In the genomic region with DNA sequence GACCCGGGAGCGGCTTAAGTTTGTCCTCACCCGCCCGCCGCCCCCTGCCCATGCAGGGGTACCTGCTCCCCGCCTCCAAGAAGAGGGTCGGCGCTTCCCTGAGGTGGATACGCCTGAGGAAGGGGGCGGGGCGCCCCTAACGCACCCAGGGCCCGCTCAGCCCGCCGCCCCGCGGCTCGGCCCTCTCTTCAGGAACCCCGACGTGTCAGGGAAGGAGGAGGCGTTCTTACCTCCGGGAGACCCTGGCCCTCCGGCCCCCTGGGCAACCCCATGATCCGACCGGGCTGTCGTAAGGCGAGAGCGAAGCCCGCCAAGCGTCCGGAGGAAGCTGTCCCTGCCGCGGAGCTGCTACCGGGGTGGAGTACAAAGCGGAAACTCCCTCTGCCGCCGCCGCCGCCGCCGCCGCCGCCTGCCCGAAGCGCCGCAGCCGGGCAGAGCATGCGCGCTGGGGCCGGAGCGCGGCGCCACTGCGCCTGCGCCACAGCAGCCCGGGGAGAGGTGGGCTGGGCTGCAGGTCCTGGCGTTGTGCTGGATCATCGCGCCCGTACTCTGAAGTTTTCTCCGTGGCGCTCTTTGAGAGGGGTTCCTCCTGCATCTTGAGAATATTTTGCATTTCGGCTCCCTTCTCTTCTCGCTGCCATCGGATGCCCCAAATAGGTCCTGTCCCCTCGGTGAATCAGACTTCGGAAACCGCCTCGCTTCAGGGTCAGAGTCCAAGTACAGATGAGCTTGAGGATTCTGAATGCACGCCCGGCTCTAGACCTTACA, we compare ENCODE assay signal across 8 cellular contexts. TPM values are rescaled to one million over a fixed set of nuclear protein-coding genes. Genes with fewer than 3 reads are reported as not detected.
DNase-seq lines count a peak whose midpoint lies in the region; ATAC-seq and TF ChIP-seq lines count a peak whose summit lies in the region.

A gene with protein sequence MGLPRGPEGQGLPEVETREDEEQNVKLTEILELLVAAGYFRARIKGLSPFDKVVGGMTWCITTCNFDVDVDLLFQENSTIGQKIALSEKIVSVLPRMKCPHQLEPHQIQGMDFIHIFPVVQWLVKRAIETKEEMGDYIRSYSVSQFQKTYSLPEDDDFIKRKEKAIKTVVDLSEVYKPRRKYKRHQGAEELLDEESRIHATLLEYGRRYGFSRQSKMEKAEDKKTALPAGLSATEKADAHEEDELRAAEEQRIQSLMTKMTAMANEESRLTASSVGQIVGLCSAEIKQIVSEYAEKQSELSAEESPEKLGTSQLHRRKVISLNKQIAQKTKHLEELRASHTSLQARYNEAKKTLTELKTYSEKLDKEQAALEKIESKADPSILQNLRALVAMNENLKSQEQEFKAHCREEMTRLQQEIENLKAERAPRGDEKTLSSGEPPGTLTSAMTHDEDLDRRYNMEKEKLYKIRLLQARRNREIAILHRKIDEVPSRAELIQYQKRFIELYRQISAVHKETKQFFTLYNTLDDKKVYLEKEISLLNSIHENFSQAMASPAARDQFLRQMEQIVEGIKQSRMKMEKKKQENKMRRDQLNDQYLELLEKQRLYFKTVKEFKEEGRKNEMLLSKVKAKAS (minus strand): TSS at position 347 of the 768 bp plus-strand sequence. CDS start 75 bp downstream, at position 272.

- peaks cover 0 to 6% of the 10 kb centered on the region in 2 donors for H3K36me3 ChIP-seq in muscle layer of duodenum (ENCODE audit: control insufficient read depth in 1 of 2, insufficient read depth in 2 of 2, low read length in 2 of 2)

- ATAC-seq in GM21576 (IDR thresholded peaks at IDR 0.05; ENCODE audit: unreplicated experiment) (peak; percentile 81), esophagus mucosa (peak; percentile 95)
- peak; percentile 86 to 88 for ATAC-seq in activated T-cell treated with anti-CD3 and anti-CD28 coated beads, Interleukin-2, amount 50 U/mL, for 4 hours

- no peaks in the 10 kb centered on the region for H3K27me3 ChIP-seq in muscle layer of duodenum (ENCODE audit: low read depth, low read length)

- H3K4me3 ChIP-seq in muscle layer of duodenum (ENCODE audit: low read depth in 1 of 2, low read length in 2 of 2): peak within 1 kb of the TSS; percentile 90 to 99

- peaks cover 0 to 23% of the 10 kb centered on the region in 2 donors for H3K4me1 ChIP-seq in muscle layer of duodenum (ENCODE audit: control insufficient read depth in 1 of 2, insufficient read depth in 2 of 2, low read length in 2 of 2)

- DNase-seq in DMS153 treated with DMSO at 0.1 percent for 48 hours (lab: John Stamatoyannopoulos, UW; ENCODE audit: unreplicated experiment): peak; percentile 65
- DNase-seq in activated T-cell treated with anti-CD3 and anti-CD28 coated beads, Interleukin-2, amount 50 U/mL, for 4 hours: peak; percentile 82
- peak; percentile 73 for DNase-seq in stimulated activated CD8-positive, alpha-beta memory T cell treated with anti-CD3 and anti-CD28 coated beads, Interleukin-7, amount 100 ng/mL, for 24 hours (ENCODE audit: low read depth)

- peak within 1 kb of the TSS; percentile 89 to 95 (median 95) for H3K27ac Mint-ChIP-seq in IgD-negative memory B cell

- peaks cover 25 to 29% (median 26%) of the 10 kb centered on the region in 3 donors for H3K4me1 Mint-ChIP-seq in IgD-negative memory B cell
- H3K4me1 Mint-ChIP-seq in activated T-cell treated with anti-CD3 and anti-CD28 coated beads, Interleukin-2, amount 50 U/mL, for 4 hours (ENCODE audit: low read depth): peaks cover 42% of the 10 kb centered on the region

- peaks cover 3% of the 10 kb centered on the region for H3K27me3 Mint-ChIP-seq in IgD-negative memory B cell
- no peaks in the 10 kb centered on the region for H3K27me3 Mint-ChIP-seq in activated T-cell treated with anti-CD3 and anti-CD28 coated beads, Interleukin-2, amount 50 U/mL, for 4 hours (ENCODE audit: low read depth)

- no peaks in the 10 kb centered on the region for H3K9me3 ChIP-seq in muscle layer of duodenum (ENCODE audit: control insufficient read depth in 1 of 2, low read length in 2 of 2)

- H3K9me3 Mint-ChIP-seq in IgD-negative memory B cell: no peaks in the 10 kb centered on the region
- no peaks in the 10 kb centered on the region for H3K9me3 Mint-ChIP-seq in activated T-cell treated with anti-CD3 and anti-CD28 coated beads, Interleukin-2, amount 50 U/mL, for 4 hours

- H3K4me3 Mint-ChIP-seq in IgD-negative memory B cell: peak within 1 kb of the TSS; percentile 90 to 97 (median 94)
- H3K4me3 Mint-ChIP-seq in activated T-cell treated with anti-CD3 and anti-CD28 coated beads, Interleukin-2, amount 50 U/mL, for 4 hours: peak within 1 kb of the TSS; percentile 94

- H3K27ac ChIP-seq in muscle layer of duodenum (ENCODE audit: low read length): no peak within 1 kb of the TSS

- H3K36me3 Mint-ChIP-seq in IgD-negative memory B cell: peaks cover 3% of the 10 kb centered on the region
- no peaks in the 10 kb centered on the region for H3K36me3 Mint-ChIP-seq in activated T-cell treated with anti-CD3 and anti-CD28 coated beads, Interleukin-2, amount 50 U/mL, for 4 hours (ENCODE audit: insufficient read depth)

TF ChIP-seq in PFSK-1, 5 proteins besides CTCF, POLR2A, EP300 and RAD21:
- TF ChIP-seq, protein P1, sequence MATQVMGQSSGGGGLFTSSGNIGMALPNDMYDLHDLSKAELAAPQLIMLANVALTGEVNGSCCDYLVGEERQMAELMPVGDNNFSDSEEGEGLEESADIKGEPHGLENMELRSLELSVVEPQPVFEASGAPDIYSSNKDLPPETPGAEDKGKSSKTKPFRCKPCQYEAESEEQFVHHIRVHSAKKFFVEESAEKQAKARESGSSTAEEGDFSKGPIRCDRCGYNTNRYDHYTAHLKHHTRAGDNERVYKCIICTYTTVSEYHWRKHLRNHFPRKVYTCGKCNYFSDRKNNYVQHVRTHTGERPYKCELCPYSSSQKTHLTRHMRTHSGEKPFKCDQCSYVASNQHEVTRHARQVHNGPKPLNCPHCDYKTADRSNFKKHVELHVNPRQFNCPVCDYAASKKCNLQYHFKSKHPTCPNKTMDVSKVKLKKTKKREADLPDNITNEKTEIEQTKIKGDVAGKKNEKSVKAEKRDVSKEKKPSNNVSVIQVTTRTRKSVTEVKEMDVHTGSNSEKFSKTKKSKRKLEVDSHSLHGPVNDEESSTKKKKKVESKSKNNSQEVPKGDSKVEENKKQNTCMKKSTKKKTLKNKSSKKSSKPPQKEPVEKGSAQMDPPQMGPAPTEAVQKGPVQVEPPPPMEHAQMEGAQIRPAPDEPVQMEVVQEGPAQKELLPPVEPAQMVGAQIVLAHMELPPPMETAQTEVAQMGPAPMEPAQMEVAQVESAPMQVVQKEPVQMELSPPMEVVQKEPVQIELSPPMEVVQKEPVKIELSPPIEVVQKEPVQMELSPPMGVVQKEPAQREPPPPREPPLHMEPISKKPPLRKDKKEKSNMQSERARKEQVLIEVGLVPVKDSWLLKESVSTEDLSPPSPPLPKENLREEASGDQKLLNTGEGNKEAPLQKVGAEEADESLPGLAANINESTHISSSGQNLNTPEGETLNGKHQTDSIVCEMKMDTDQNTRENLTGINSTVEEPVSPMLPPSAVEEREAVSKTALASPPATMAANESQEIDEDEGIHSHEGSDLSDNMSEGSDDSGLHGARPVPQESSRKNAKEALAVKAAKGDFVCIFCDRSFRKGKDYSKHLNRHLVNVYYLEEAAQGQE (IDR thresholded peaks at IDR 0.05; ENCODE audit: insufficient read depth in 1 of 2, low read depth in 2 of 2, low read length in 2 of 2): 0 out of 4 replicates have a peak, but pooled peaks of 1 of the 2 experiments have one; percentile 17
- TF ChIP-seq TAF1 (IDR thresholded peaks at IDR 0.05; ENCODE audit: borderline replicate concordance, insufficient read depth, low read length) (no peak), FOXP2 (optimal IDR thresholded peaks at IDR 0.05; ENCODE audit: borderline replicate concordance, extremely low read depth, extremely low read length, insufficient read depth) (no peak), POLR2AphosphoS5 (IDR thresholded peaks at IDR 0.05; ENCODE audit: low read depth, low read length) (peak; percentile 64; the same call in 1 of the 2 replicates), SIN3A (IDR thresholded peaks at IDR 0.05; ENCODE audit: borderline replicate concordance, insufficient read depth, low read length) (peak; percentile 48; the same call in 1 of the 2 replicates)

RNA-seq across cellular contexts. Expression of the gene that starts here (rescaled TPM):
- polyA plus RNA-seq in IgD-negative memory B cell: 11.7 TPM
- 17.9 TPM for polyA plus RNA-seq in PFSK-1 (2012; ENCODE audit: insufficient read length, low read depth)
- 10 to 100 TPM; 23.7 to 25.8 (median 24.8) TPM for total RNA-seq in activated T-cell treated with anti-CD3 and anti-CD28 coated beads, Interleukin-2, amount 50 U/mL, for 4 hours
- 11.5 TPM for total RNA-seq in esophagus mucosa
